Comparison of ENCODE assay signal across 20 cellular contexts in genomic region chr12:117214797-117215196, GRCh38. TPM values are rescaled to one million over a fixed set of nuclear protein-coding genes. Genes with fewer than 3 reads are reported as not detected.
DNase-seq lines count a peak whose midpoint lies in the region; ATAC-seq and TF ChIP-seq lines count a peak whose summit lies in the region.
"Had no signal": no experiment of that assay in that cellular context is flagged by ENCODE, and none has a peak within 500 bp of the region (broad histone marks: within the 10 kb centered on the region; RNA-seq: fewer than 3 reads in every experiment).

No MANE protein-coding gene starts in this region.

- no peak for TF ChIP-seq CTCF in GM12865 (IDR thresholded peaks at IDR 0.05; ENCODE audit: insufficient read depth, low read depth, low read length, missing control alignments)
- TF ChIP-seq CTCF in HEK293 (tag by site-specific recombination; IDR thresholded peaks at IDR 0.05): no peak
- no peak for TF ChIP-seq CTCF in OCI-LY7 (conservative IDR thresholded peaks at IDR 0.05; ENCODE audit: low read length)
- no peak for TF ChIP-seq CTCF in Caco-2 (IDR thresholded peaks at IDR 0.05; ENCODE audit: insufficient read depth in 1 of 2, low read depth in 1 of 2, low read length in 1 of 2, severe bottlenecking in 1 of 2, unreplicated experiment in 1 of 2)

- H3K27ac Mint-ChIP-seq in memory B cell: no peak overlapping the region
- no peak overlapping the region for H3K27ac Mint-ChIP-seq in Caco-2 (ENCODE audit: unreplicated experiment)
- H3K27ac Mint-ChIP-seq: B cell; CD4-positive, CD25-positive, alpha-beta regulatory T cell; CD8-positive, alpha-beta memory T cell; HFFc6 had no signal

- BruUV-seq in OCI-LY7 (replicated peaks; lab: Mats Ljungman, UMichigan) (no TSS peak), Caco-2 (replicated peaks; lab: Mats Ljungman, UMichigan) (no TSS peak)

- no peak overlapping the region for H3K27ac ChIP-seq in HEK293 (ENCODE audit: extremely low read depth, low read depth, low read length)
- no peak overlapping the region for H3K27ac ChIP-seq in OCI-LY7 (ENCODE audit: low read depth, low read length, poor library complexity, severe bottlenecking)
- H3K27ac ChIP-seq: 22Rv1, BLaER1, C4-2B, GM23248 had no signal

- no peaks in the 10 kb centered on the region for H3K36me3 Mint-ChIP-seq in memory B cell
- no peaks in the 10 kb centered on the region for H3K36me3 Mint-ChIP-seq in Caco-2 (ENCODE audit: insufficient read depth, unreplicated experiment)
- H3K36me3 Mint-ChIP-seq: CD4-positive, CD25-positive, alpha-beta regulatory T cell had no signal

- H3K9me2 ChIP-seq in OCI-LY7 (ENCODE audit: insufficient read depth, low read length): no peaks in the 10 kb centered on the region

- no peaks in the 10 kb centered on the region for H3K79me2 ChIP-seq in OCI-LY7 (ENCODE audit: insufficient read depth, low read depth, low read length)

- H4K20me1 ChIP-seq in OCI-LY7 (ENCODE audit: insufficient read depth, low read length): no peaks in the 10 kb centered on the region
- H4K20me1 ChIP-seq: BLaER1 had no signal

- H3K27me3 ChIP-seq in Caco-2 (replicated peaks; ENCODE audit: control insufficient read depth, insufficient read depth, low read length): peaks cover 2% of the 10 kb centered on the region; the same call in 1 of the 2 replicates
- H3K27me3 ChIP-seq: BLaER1 had no signal

- ATAC-seq in memory B cell (ENCODE audit: low read depth) (peak; percentile 58), GM21447 (IDR thresholded peaks at IDR 0.05; ENCODE audit: unreplicated experiment) (no peak)
- ATAC-seq: HCT116 had no signal

- no peak overlapping the region for H3K4me3 Mint-ChIP-seq in memory B cell
- no peak overlapping the region for H3K4me3 Mint-ChIP-seq in Caco-2 (ENCODE audit: unreplicated experiment)
- H3K4me3 Mint-ChIP-seq: B cell; CD4-positive, CD25-positive, alpha-beta regulatory T cell; CD8-positive, alpha-beta memory T cell; H9; HFFc6 had no signal

- H3K4me1 Mint-ChIP-seq in memory B cell: no peaks in the 10 kb centered on the region
- H3K4me1 Mint-ChIP-seq in Caco-2 (ENCODE audit: low read depth, unreplicated experiment): no peaks in the 10 kb centered on the region
- H3K4me1 Mint-ChIP-seq: B cell; CD4-positive, CD25-positive, alpha-beta regulatory T cell; CD8-positive, alpha-beta memory T cell had no signal

- H3K9me3 ChIP-seq in HEK293 (ENCODE audit: control insufficient read depth, insufficient read depth, low read depth, low read length) (no peaks in the 10 kb centered on the region), OCI-LY7 (ENCODE audit: low read length) (no peaks in the 10 kb centered on the region), Caco-2 (no peaks in the 10 kb centered on the region)
- H3K9me3 ChIP-seq: BLaER1 had no signal

- CTCF ChIA-PET in HEK293 (lab: Yijun Ruan, JAX): interaction anchor here (0.6 to 4.8 kb wide), 7 partner anchors 13 to 640 kb away, joined by 3 to 37 read pairs (median 5); no protein-coding TSS in a partner anchor
- CTCF ChIA-PET in OCI-LY7 (lab: Charles Lee; ENCODE audit: unreplicated experiment): no interaction called here
- CTCF ChIA-PET in Caco-2 (lab: Charles Lee): no interaction called here

- H3K9me3 Mint-ChIP-seq in memory B cell (no peaks in the 10 kb centered on the region), Caco-2 (ENCODE audit: unreplicated experiment) (no peaks in the 10 kb centered on the region)
- H3K9me3 Mint-ChIP-seq: CD8-positive, alpha-beta memory T cell; H9; HFFc6 had no signal

- H3K4me2 ChIP-seq in OCI-LY7 (ENCODE audit: low read length): no peak overlapping the region
- H3K4me2 ChIP-seq: BLaER1 had no signal

- POLR2A ChIA-PET in HEK293 (lab: Yijun Ruan, JAX) (no interaction called here), OCI-LY7 (lab: Charles Lee) (no interaction called here), Caco-2 (lab: Charles Lee) (no interaction called here)

- H3K36me3 ChIP-seq in HEK293 (ENCODE audit: control insufficient read depth in 2 of 2, insufficient read depth in 1 of 2, low read length in 2 of 2): no peaks in the 10 kb centered on the region
- no peaks in the 10 kb centered on the region for H3K36me3 ChIP-seq in OCI-LY7 (ENCODE audit: insufficient read depth, low read length)
- no peaks in the 10 kb centered on the region for H3K36me3 ChIP-seq in Caco-2 (ENCODE audit: control insufficient read depth, insufficient read depth, low read length)
- H3K36me3 ChIP-seq: BLaER1 had no signal

- DNase-seq in GM12865 (ENCODE audit: low read depth): peak; percentile 69
- DNase-seq in memory B cell (ENCODE audit: low spot score in 2 of 2): no peak
- DNase-seq in OCI-LY7 (ENCODE audit: low spot score): no peak
- no peak for DNase-seq in Caco-2
- DNase-seq: Calu3; CD4-positive, CD25-positive, alpha-beta regulatory T cell; CD8-positive, alpha-beta memory T cell; DMS53; DMS79 treated with DMSO at 0.1 percent for 48 hours; GF-D8; GM23248; H9; HFFc6 had no signal

- no peak overlapping the region for H2AFZ ChIP-seq in OCI-LY7 (ENCODE audit: low read length)
- H2AFZ ChIP-seq: GM23248 had no signal

- H3K4me3 ChIP-seq in GM12865 (ENCODE audit: low read depth, low read length): no peak overlapping the region
- no peak overlapping the region for H3K4me3 ChIP-seq in HEK293 (ENCODE audit: low read depth, low read length)
- H3K4me3 ChIP-seq in OCI-LY7 (ENCODE audit: low read depth, low read length, poor library complexity, severe bottlenecking): no peak overlapping the region
- no peak overlapping the region for H3K4me3 ChIP-seq in Caco-2 (ENCODE audit: low read depth, low read length)
- H3K4me3 ChIP-seq: BLaER1, GM23248 had no signal

- intact Hi-C loops in OCI-LY7 (cut with micrococcal nuclease; ENCODE audit: unreplicated experiment) (loop anchor here (10.0 kb wide), 1 partner anchor 620 kb away; no protein-coding TSS in a partner anchor), Caco-2 (cut with micrococcal nuclease; ENCODE audit: unreplicated experiment) (loop anchor here (5.0 kb wide), 2 partner anchors 623 to 638 kb away; no protein-coding TSS in a partner anchor)

- H3K4me1 ChIP-seq in HEK293 (ENCODE audit: control insufficient read depth, insufficient read depth, low read length) (no peaks in the 10 kb centered on the region), OCI-LY7 (ENCODE audit: insufficient read depth, low read length, poor library complexity, severe bottlenecking) (no peaks in the 10 kb centered on the region), Caco-2 (no peaks in the 10 kb centered on the region)
- H3K4me1 ChIP-seq: BLaER1 had no signal

- H3K27me3 Mint-ChIP-seq in memory B cell: peaks cover 14% of the 10 kb centered on the region
- peaks cover 24% of the 10 kb centered on the region for H3K27me3 Mint-ChIP-seq in Caco-2 (ENCODE audit: insufficient read depth, unreplicated experiment)

TF ChIP-seq in HEK293, 187 proteins besides CTCF, POLR2A, EP300 and RAD21:
- TF ChIP-seq ZNF248 (tag by site-specific recombination; IDR thresholded peaks at IDR 0.05): no peak
- peak; percentile 47; the same call in 1 of the 2 replicates for TF ChIP-seq ZNF341 (tag by site-specific recombination; IDR thresholded peaks at IDR 0.05; ENCODE audit: low read depth)

RNA-seq across cellular contexts. Expression of gene FBXO21, which starts 24.5 kb away (rescaled TPM):
- 60.8 and 94.5 TPM in 2 replicates for total RNA-seq in OCI-LY7 (2014; rRNA removed; shearing (Covaris generic))
- total RNA-seq in OCI-LY7 (2022): 34.4 and 42.2 TPM in 2 replicates
- 37.3 and 44.5 TPM in 2 replicates for total RNA-seq in Caco-2 (2022)
